Comparison of ENCODE assay signal across 12 cellular contexts in the genomic region with DNA sequence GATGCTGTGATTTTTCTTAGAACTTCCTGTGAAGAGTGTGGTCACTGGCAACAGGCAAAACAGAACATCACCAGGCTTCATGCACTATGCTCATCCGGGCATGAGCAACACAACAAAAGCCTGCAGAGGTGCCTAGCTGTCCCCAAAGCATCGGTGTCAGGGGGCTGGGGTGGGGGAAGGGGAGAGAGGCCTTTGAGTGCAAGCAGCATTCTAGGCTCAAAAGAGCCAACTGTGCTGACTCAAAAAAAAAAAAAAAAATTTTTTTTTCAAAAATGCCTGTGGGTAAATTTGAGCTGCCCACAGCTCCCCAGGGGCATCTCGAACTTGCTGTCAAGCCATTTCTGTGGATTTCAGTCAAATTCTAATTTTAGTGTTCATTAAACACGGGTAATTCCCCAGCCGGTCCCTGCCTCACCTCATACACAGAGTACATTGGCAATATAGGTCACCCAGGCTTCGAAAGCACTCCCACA.
DNase-seq lines count a peak whose midpoint lies in the region; ATAC-seq and TF ChIP-seq lines count a peak whose summit lies in the region.
"Had no signal": no experiment of that assay in that cellular context is flagged by ENCODE, and none has a peak within 500 bp of the region (broad histone marks: within the 10 kb centered on the region; RNA-seq: fewer than 3 reads in every experiment).

No MANE protein-coding gene starts in this region.

- peak overlapping the region in 1 of 2 donors; percentile 5 for H3K4me3 Mint-ChIP-seq in stimulated activated naive B cell treated with anti-CD40 and anti-IgM and Interleukin-4, amounts not matched to agents 10 μg/mL and 1 μg/mL and 100 μg/mL, for 72 hours
- H3K4me3 Mint-ChIP-seq: natural killer cell treated with Interleukin-12 subunit alpha and Interleukin-12 subunit beta and Interleukin-15 and Interleukin-18, amount 100 ng/mL, for 72 hours had no signal

- H3K36me3 ChIP-seq in breast epithelium = no peaks in the 10 kb centered on the region
- H3K36me3 ChIP-seq in prostate gland = no peaks in the 10 kb centered on the region

- peaks cover 5 to 7% of the 10 kb centered on the region in 2 donors for H3K36me3 Mint-ChIP-seq in stimulated activated naive B cell treated with anti-CD40 and anti-IgM and Interleukin-4, amounts not matched to agents 10 μg/mL and 1 μg/mL and 100 μg/mL, for 72 hours
- H3K36me3 Mint-ChIP-seq: activated naive CD4-positive, alpha-beta T cell treated with anti-CD3 and anti-CD28 coated beads, Interleukin-2, amount 50 U/mL, for 72 hours; natural killer cell treated with Interleukin-12 subunit alpha and Interleukin-12 subunit beta and Interleukin-15 and Interleukin-18, amount 100 ng/mL, for 72 hours had no signal

- H3K4me1 ChIP-seq in breast epithelium (no peaks in the 10 kb centered on the region), prostate gland (replicated peaks) (no peaks in the 10 kb centered on the region)

- WGBS in prostate gland = 72% methylated on average over 6 of the region's 6 CpGs

- peaks cover 28 to 43% of the 10 kb centered on the region in 2 donors for H3K27me3 Mint-ChIP-seq in stimulated activated naive B cell treated with anti-CD40 and anti-IgM and Interleukin-4, amounts not matched to agents 10 μg/mL and 1 μg/mL and 100 μg/mL, for 72 hours

- ATAC-seq in GM19372 (IDR thresholded peaks at IDR 0.05; ENCODE audit: low read depth, unreplicated experiment) (peak; percentile 73), HG03378 (IDR thresholded peaks at IDR 0.05; ENCODE audit: unreplicated experiment) (peak; percentile 94)
- peak; percentile 91 to 93 for ATAC-seq in stimulated activated naive B cell treated with anti-CD40 and anti-IgM and Interleukin-4, amounts not matched to agents 10 μg/mL and 1 μg/mL and 100 μg/mL, for 72 hours (replicated peaks)
- ATAC-seq: activated naive CD4-positive, alpha-beta T cell treated with anti-CD3 and anti-CD28 coated beads, Interleukin-2, amount 50 U/mL, for 72 hours; natural killer cell treated with Interleukin-12 subunit alpha and Interleukin-12 subunit beta and Interleukin-15 and Interleukin-18, amount 100 ng/mL, for 72 hours had no signal

- H3K9me3 Mint-ChIP-seq in stimulated activated naive B cell treated with anti-CD40 and anti-IgM and Interleukin-4, amounts not matched to agents 10 μg/mL and 1 μg/mL and 100 μg/mL, for 72 hours = peaks cover 5 to 6% of the 10 kb centered on the region in 2 donors
- H3K9me3 Mint-ChIP-seq: activated naive CD4-positive, alpha-beta T cell treated with anti-CD3 and anti-CD28 coated beads, Interleukin-2, amount 50 U/mL, for 72 hours; natural killer cell treated with Interleukin-12 subunit alpha and Interleukin-12 subunit beta and Interleukin-15 and Interleukin-18, amount 100 ng/mL, for 72 hours had no signal

- DNase-seq in coronary artery (ENCODE audit: low spot score) (peak; percentile 70), breast epithelium (ENCODE audit: low spot score in 2 of 2) (no peak), prostate gland (ENCODE audit: low spot score) (no peak)
- peak; percentile 77 for DNase-seq in stimulated activated naive B cell treated with anti-CD40 and anti-IgM and Interleukin-4, amounts not matched to agents 10 μg/mL and 1 μg/mL and 100 μg/mL, for 72 hours
- DNase-seq in activated T-cell treated with anti-CD3 and anti-CD28 coated beads, Interleukin-2, amount 50 U/mL, for 1 hour = no peak
- DNase-seq: activated CD4-positive, alpha-beta T cell treated with anti-CD3 and anti-CD28 coated beads for 4 hours; DMS53; NCI-H446 treated with DMSO at 0.1 percent for 48 hours had no signal

- intact Hi-C loops in breast epithelium (cut with DNase I; ENCODE audit: low total_unique reads) (no loop called here), prostate gland (cut with DNase I) (no loop called here)

- no peak overlapping the region for H3K4me3 ChIP-seq in coronary artery
- H3K4me3 ChIP-seq in breast epithelium = no peak overlapping the region
- no peak overlapping the region for H3K4me3 ChIP-seq in prostate gland

- H3K27ac ChIP-seq in coronary artery (no peak overlapping the region), breast epithelium (no peak overlapping the region), prostate gland (no peak overlapping the region)

- TF ChIP-seq CTCF in coronary artery (IDR thresholded peaks at IDR 0.05) = no peak
- no peak for TF ChIP-seq CTCF in breast epithelium (IDR thresholded peaks at IDR 0.05)
- TF ChIP-seq CTCF in prostate gland (IDR thresholded peaks at IDR 0.05) = no peak

- TF ChIP-seq POLR2A in breast epithelium (IDR thresholded peaks at IDR 0.05) (no peak), prostate gland (IDR thresholded peaks at IDR 0.05) (no peak)

- H3K27me3 ChIP-seq in breast epithelium = no peaks in the 10 kb centered on the region
- H3K27me3 ChIP-seq in prostate gland (replicated peaks; ENCODE audit: insufficient read depth) = no peaks in the 10 kb centered on the region

- H3K27ac Mint-ChIP-seq in stimulated activated naive B cell treated with anti-CD40 and anti-IgM and Interleukin-4, amounts not matched to agents 10 μg/mL and 1 μg/mL and 100 μg/mL, for 72 hours = peak overlapping the region; percentile 87
- H3K27ac Mint-ChIP-seq: activated naive CD4-positive, alpha-beta T cell treated with anti-CD3 and anti-CD28 coated beads, Interleukin-2, amount 50 U/mL, for 72 hours; natural killer cell treated with Interleukin-12 subunit alpha and Interleukin-12 subunit beta and Interleukin-15 and Interleukin-18, amount 100 ng/mL, for 72 hours had no signal

- H3K4me1 Mint-ChIP-seq in stimulated activated naive B cell treated with anti-CD40 and anti-IgM and Interleukin-4, amounts not matched to agents 10 μg/mL and 1 μg/mL and 100 μg/mL, for 72 hours = peaks cover 10 to 13% of the 10 kb centered on the region in 2 donors

- H3K9me3 ChIP-seq in breast epithelium (no peaks in the 10 kb centered on the region), prostate gland (no peaks in the 10 kb centered on the region)

Comparison
In these comparisons a context has a peak if more than half of its experiments do, and no peak if none do; other contexts are left out.
1. DNase-seq: peak in coronary artery (single experiment) and stimulated activated naive B cell treated with anti-CD40 and anti-IgM and Interleukin-4, amounts not matched to agents 10 μg/mL and 1 μg/mL and 100 μg/mL, for 72 hours (single experiment); none in activated T-cell treated with anti-CD3 and anti-CD28 coated beads, Interleukin-2, amount 50 U/mL, for 1 hour (single experiment), breast epithelium (0 of 2) and prostate gland (single experiment).
2. Peak in every context shown above with its lines, with median percentiles within 50 percentile points of each other: ATAC-seq.